ENCODE assay signal across 10 cellular contexts in the genomic region with DNA sequence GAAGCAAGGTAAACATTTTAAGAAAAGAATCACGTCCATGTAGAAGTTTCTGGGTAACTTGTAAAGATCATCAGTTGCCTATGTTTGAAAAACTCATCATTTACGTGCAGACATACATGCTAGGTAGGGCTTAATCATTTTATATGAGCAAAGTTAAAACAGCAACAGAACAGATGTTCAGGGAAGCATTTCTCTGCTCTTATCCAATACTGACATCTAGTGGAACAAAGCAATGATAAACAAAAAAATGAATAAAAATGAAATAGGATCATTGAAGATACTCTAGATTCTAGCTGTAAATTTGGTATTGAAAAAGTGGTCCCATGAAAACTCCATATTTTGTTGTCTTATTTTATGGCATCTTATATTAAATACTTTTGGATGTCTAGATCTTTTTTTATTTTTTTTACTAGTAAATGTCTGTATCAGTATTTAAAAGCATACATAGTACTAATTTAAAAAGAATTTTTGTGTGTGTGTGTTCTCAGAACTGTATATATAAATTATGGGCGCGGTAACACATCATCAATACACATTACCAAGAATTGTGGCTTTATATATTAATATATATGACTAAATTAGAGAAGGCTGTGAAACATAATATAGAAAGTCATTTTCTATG.
DNase-seq lines count a peak whose midpoint lies in the region; ATAC-seq and TF ChIP-seq lines count a peak whose summit lies in the region.
"Had no signal": no experiment of that assay in that cellular context is flagged by ENCODE, and none has a peak within 500 bp of the region (broad histone marks: within the 10 kb centered on the region; RNA-seq: fewer than 3 reads in every experiment).

No MANE protein-coding gene starts in this region.

- DNase-seq in EL (peak; percentile 2), HuH-7.5 (ENCODE audit: low spot score) (peak; percentile 1), Peyer's patch (no peak), fibroblast of pulmonary artery (ENCODE audit: low read depth) (peak; percentile 64), transverse colon (no peak), T-helper 17 cell (no peak)
- no peak for DNase-seq in stimulated activated CD4-positive, alpha-beta T cell treated with anti-CD3 and anti-CD28 coated beads, Interleukin-4, amount 100 ng/mL, for 24 hours
- DNase-seq: naive B cell had no signal

- H3K27me3 Mint-ChIP-seq in T-helper 17 cell: no peaks in the 10 kb centered on the region
- H3K27me3 Mint-ChIP-seq: naive B cell had no signal

- in situ Hi-C loops in transverse colon (cut with MboI; ENCODE audit: low pct_ligation_motif_present in 1 of 4, low pct_unique_long_range_greater_than_20kb in 1 of 4, low sequenced_read_pairs in 3 of 4): no loop called here

- peak in 4 of 6 experiments; percentile 31 to 40 (median 38) for TF ChIP-seq CTCF in Peyer's patch (IDR thresholded peaks at IDR 0.05)
- peak; percentile 68 for TF ChIP-seq CTCF in fibroblast of pulmonary artery (IDR thresholded peaks at IDR 0.05; ENCODE audit: low read length, missing control alignments)
- peak in 4 of 5 experiments; percentile 28 to 39 (median 30) for TF ChIP-seq CTCF in transverse colon (IDR thresholded peaks at IDR 0.05)

- intact Hi-C loops in transverse colon (cut with DNase I; ENCODE audit: low total_unique reads): no loop called here

- no peak overlapping the region for H3K4me3 Mint-ChIP-seq in T-helper 17 cell
- H3K4me3 Mint-ChIP-seq: naive B cell had no signal

- 21 to 30% methylated on average over 3 to 4 of the region's 4 CpGs for WGBS in transverse colon (ENCODE audit: low coverage in 1 of 2), 2 donors

- H3K27me3 ChIP-seq in Peyer's patch (no peaks in the 10 kb centered on the region), transverse colon (no peaks in the 10 kb centered on the region)
- H3K27me3 ChIP-seq: SJCRH30 had no signal

- H3K36me3 ChIP-seq in Peyer's patch: no peaks in the 10 kb centered on the region
- H3K36me3 ChIP-seq in transverse colon: no peaks in the 10 kb centered on the region
- H3K36me3 ChIP-seq: SJCRH30 had no signal

- no peak for TF ChIP-seq EP300 in transverse colon (IDR thresholded peaks at IDR 0.05; ENCODE audit: low read depth)

- ATAC-seq in T-helper 17 cell: no peak
- no peak for ATAC-seq in GM21390 (IDR thresholded peaks at IDR 0.05; ENCODE audit: unreplicated experiment)

- H3K4me1 Mint-ChIP-seq in T-helper 17 cell: no peaks in the 10 kb centered on the region
- H3K4me1 Mint-ChIP-seq: naive B cell had no signal

- H3K9me3 ChIP-seq in Peyer's patch: no peaks in the 10 kb centered on the region
- no peaks in the 10 kb centered on the region for H3K9me3 ChIP-seq in transverse colon
- no peaks in the 10 kb centered on the region for H3K9me3 ChIP-seq in T-helper 17 cell (ENCODE audit: control insufficient read depth, low read length, poor library complexity, severe bottlenecking)
- H3K9me3 ChIP-seq: SJCRH30 had no signal

- H3K27ac ChIP-seq in Peyer's patch (no peak overlapping the region), transverse colon (no peak overlapping the region)
- H3K27ac ChIP-seq: SJCRH30 had no signal

- no peaks in the 10 kb centered on the region for H3K36me3 Mint-ChIP-seq in T-helper 17 cell (ENCODE audit: low read depth)
- H3K36me3 Mint-ChIP-seq: naive B cell had no signal

- H3K27ac Mint-ChIP-seq in T-helper 17 cell: no peak overlapping the region
- H3K27ac Mint-ChIP-seq: naive B cell had no signal

- H3K4me3 ChIP-seq in Peyer's patch: no peak overlapping the region
- no peak overlapping the region for H3K4me3 ChIP-seq in fibroblast of pulmonary artery (replicated peaks; ENCODE audit: low read depth, low read length)
- no peak overlapping the region for H3K4me3 ChIP-seq in transverse colon
- H3K4me3 ChIP-seq: SJCRH30 had no signal

- H3K4me1 ChIP-seq in Peyer's patch: no peaks in the 10 kb centered on the region
- H3K4me1 ChIP-seq in transverse colon: no peaks in the 10 kb centered on the region
- H3K4me1 ChIP-seq: SJCRH30 had no signal

- TF ChIP-seq POLR2A in Peyer's patch (IDR thresholded peaks at IDR 0.05) (no peak), transverse colon (IDR thresholded peaks at IDR 0.05) (no peak)

Comparison
In these comparisons a context has a peak if more than half of its experiments do, and no peak if none do; other contexts are left out.
1. DNase-seq: peak in EL (single experiment), HuH-7.5 (single experiment) and fibroblast of pulmonary artery (single experiment); none in Peyer's patch (0 of 3), transverse colon (single experiment), stimulated activated CD4-positive, alpha-beta T cell treated with anti-CD3 and anti-CD28 coated beads, Interleukin-4, amount 100 ng/mL, for 24 hours (single experiment) and T-helper 17 cell (0 of 3).
2. Peak in every context shown above with its lines, with median percentiles within 50 percentile points of each other: CTCF ChIP-seq.